ENCODE assay signal across 14 cellular contexts in the genomic region with DNA sequence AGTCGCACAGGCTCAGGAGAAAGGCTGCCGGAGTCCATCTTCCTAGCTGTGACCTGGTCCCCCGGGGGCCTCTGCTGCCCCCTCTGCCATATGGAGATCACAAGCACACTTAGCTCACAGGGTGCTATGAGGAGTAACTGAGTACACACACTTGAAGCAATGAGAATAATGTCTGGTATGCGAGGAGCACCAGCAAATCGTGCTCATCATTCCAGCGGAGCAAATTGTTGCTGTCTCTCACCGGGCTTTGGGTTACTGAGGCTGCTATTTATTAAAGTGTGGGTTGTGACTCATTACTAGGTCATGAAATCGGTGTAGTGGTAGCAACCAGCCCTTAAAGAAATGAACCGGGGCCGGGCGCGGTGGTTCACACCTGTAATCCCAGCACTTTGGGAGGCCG. TPM values are rescaled to one million over a fixed set of nuclear protein-coding genes. Genes with fewer than 3 reads are reported as not detected.
DNase-seq lines count a peak whose midpoint lies in the region; ATAC-seq, FAIRE-seq and TF ChIP-seq lines count a peak whose summit lies in the region.
"Had no signal": no experiment of that assay in that cellular context is flagged by ENCODE, and none has a peak within 500 bp of the region (broad histone marks: within the 10 kb centered on the region; RNA-seq: fewer than 3 reads in every experiment).

No MANE protein-coding gene starts in this region.

- no peak overlapping the region for H3K27ac ChIP-seq in osteoblast (ENCODE audit: low read depth, low read length)
- H3K27ac ChIP-seq in MM.1S (ENCODE audit: low read length) = no peak overlapping the region
- H3K27ac ChIP-seq: KMS-11, psoas muscle had no signal

- TF ChIP-seq CTCF in epithelial cell of esophagus (IDR thresholded peaks at IDR 0.05; ENCODE audit: insufficient read depth, low read depth, low read length, missing control alignments) = no peak
- no peak for TF ChIP-seq CTCF in osteoblast (IDR thresholded peaks at IDR 0.05; ENCODE audit: extremely low read depth, low read depth, low read length)
- TF ChIP-seq CTCF in MM.1S (IDR thresholded peaks at IDR 0.05; ENCODE audit: low read length) = no peak

- H3K9me2 ChIP-seq in MM.1S (replicated peaks; ENCODE audit: insufficient read depth, low read length) = no peaks in the 10 kb centered on the region

- H3K4me1 ChIP-seq in osteoblast (ENCODE audit: insufficient read depth, low read length) (peaks cover 5% of the 10 kb centered on the region), MM.1S (ENCODE audit: low read length) (no peaks in the 10 kb centered on the region)
- H3K4me1 ChIP-seq: HAP-1, psoas muscle had no signal

- H2AFZ ChIP-seq in osteoblast (ENCODE audit: low read length) = no peak overlapping the region
- no peak overlapping the region for H2AFZ ChIP-seq in MM.1S (ENCODE audit: low read length)

- H3K4me1 Mint-ChIP-seq in effector memory CD8-positive, alpha-beta T cell (ENCODE audit: low read depth in 2 of 2) = no peaks in the 10 kb centered on the region
- H3K4me1 Mint-ChIP-seq: activated naive CD8-positive, alpha-beta T cell treated with anti-CD3 and anti-CD28 coated beads, Interleukin-2, amount 10 ng/mL, durations not matched to agents 7 days and 5 days had no signal

- peak; percentile 96 for DNase-seq in ELR (ENCODE audit: low read depth)
- peak; percentile 97 for DNase-seq in RCC 7860 (ENCODE audit: low spot score)
- DNase-seq in epithelial cell of esophagus (ENCODE audit: low read depth) = peak; percentile 74
- peak; percentile 94 for DNase-seq in osteoblast (ENCODE audit: insufficient read length, low spot score, missing footprints)
- DNase-seq in CD1c-positive myeloid dendritic cell (ENCODE audit: extremely low spot score) = no peak
- DNase-seq in effector memory CD8-positive, alpha-beta T cell = no peak
- no peak for DNase-seq in SK-N-DZ (ENCODE audit: low spot score)
- no peak for DNase-seq in MM.1S
- DNase-seq: activated naive CD8-positive, alpha-beta T cell treated with anti-CD3 and anti-CD28 coated beads, Interleukin-2, amount 10 ng/mL, durations not matched to agents 7 days and 5 days; psoas muscle had no signal

- peak; percentile 92 for FAIRE-seq in RCC 7860 (lab: Jason Lieb, UNC)
- FAIRE-seq: D721Med, GM12891 had no signal

- peaks cover 2% of the 10 kb centered on the region for H4K20me1 ChIP-seq in osteoblast (ENCODE audit: insufficient read depth, low read length)
- H4K20me1 ChIP-seq in MM.1S (ENCODE audit: insufficient read depth, low read length) = no peaks in the 10 kb centered on the region

- no peaks in the 10 kb centered on the region for H3F3A ChIP-seq in MM.1S (ENCODE audit: insufficient read depth, low read length)

- H3K4me2 ChIP-seq in osteoblast (ENCODE audit: insufficient read depth, low read length) (peak overlapping the region; percentile 37), MM.1S (ENCODE audit: low read depth, low read length) (no peak overlapping the region)
- H3K4me2 ChIP-seq: KMS-11 had no signal

- no peak overlapping the region for H3K4me3 Mint-ChIP-seq in effector memory CD8-positive, alpha-beta T cell
- H3K4me3 Mint-ChIP-seq: activated naive CD8-positive, alpha-beta T cell treated with anti-CD3 and anti-CD28 coated beads, Interleukin-2, amount 10 ng/mL, durations not matched to agents 7 days and 5 days had no signal

- H3K79me2 ChIP-seq in osteoblast (ENCODE audit: insufficient read depth, low read length) = no peaks in the 10 kb centered on the region
- H3K79me2 ChIP-seq in MM.1S (ENCODE audit: low read length) = no peaks in the 10 kb centered on the region

- H3K27me3 Mint-ChIP-seq in effector memory CD8-positive, alpha-beta T cell = peaks cover 36 to 64% of the 10 kb centered on the region in 2 donors
- H3K27me3 Mint-ChIP-seq: activated naive CD8-positive, alpha-beta T cell treated with anti-CD3 and anti-CD28 coated beads, Interleukin-2, amount 10 ng/mL, durations not matched to agents 7 days and 5 days had no signal

- H3K4me3 ChIP-seq in epithelial cell of esophagus (ENCODE audit: low read length) = no peak overlapping the region
- no peak overlapping the region for H3K4me3 ChIP-seq in osteoblast (ENCODE audit: insufficient read depth, low read length)
- no peak overlapping the region for H3K4me3 ChIP-seq in MM.1S (ENCODE audit: low read length)
- H3K4me3 ChIP-seq: HAP-1, psoas muscle had no signal

- H3K9me3 ChIP-seq in osteoblast (ENCODE audit: low read depth, low read length) = no peaks in the 10 kb centered on the region
- no peaks in the 10 kb centered on the region for H3K9me3 ChIP-seq in MM.1S (replicated peaks; ENCODE audit: insufficient read depth, low read length)
- H3K9me3 ChIP-seq: HAP-1, psoas muscle had no signal

- H3K36me3 ChIP-seq in osteoblast (ENCODE audit: insufficient read depth, low read length) = no peaks in the 10 kb centered on the region
- H3K36me3 ChIP-seq in MM.1S (replicated peaks; ENCODE audit: insufficient read depth, low read length) = no peaks in the 10 kb centered on the region
- H3K36me3 ChIP-seq: HAP-1 had no signal

- H3K9ac ChIP-seq in MM.1S (ENCODE audit: low read length) = no peak overlapping the region
- H3K9ac ChIP-seq: KMS-11 had no signal

- H3K36me3 Mint-ChIP-seq in effector memory CD8-positive, alpha-beta T cell (ENCODE audit: insufficient read depth) = no peaks in the 10 kb centered on the region
- H3K36me3 Mint-ChIP-seq: activated naive CD8-positive, alpha-beta T cell treated with anti-CD3 and anti-CD28 coated beads, Interleukin-2, amount 10 ng/mL, durations not matched to agents 7 days and 5 days had no signal

- no peak overlapping the region for H3K27ac Mint-ChIP-seq in effector memory CD8-positive, alpha-beta T cell
- H3K27ac Mint-ChIP-seq: activated naive CD8-positive, alpha-beta T cell treated with anti-CD3 and anti-CD28 coated beads, Interleukin-2, amount 10 ng/mL, durations not matched to agents 7 days and 5 days had no signal

- H3K9me3 Mint-ChIP-seq in effector memory CD8-positive, alpha-beta T cell = no peaks in the 10 kb centered on the region
- H3K9me3 Mint-ChIP-seq: activated naive CD8-positive, alpha-beta T cell treated with anti-CD3 and anti-CD28 coated beads, Interleukin-2, amount 10 ng/mL, durations not matched to agents 7 days and 5 days had no signal

- ATAC-seq in effector memory CD8-positive, alpha-beta T cell (replicated peaks) = no peak
- ATAC-seq: psoas muscle had no signal

- peaks cover 31% of the 10 kb centered on the region for H3K27me3 ChIP-seq in osteoblast (ENCODE audit: insufficient read depth, low read length)
- H3K27me3 ChIP-seq in MM.1S (replicated peaks; ENCODE audit: insufficient read depth, low read length) = peaks cover 86% of the 10 kb centered on the region

RNA-seq across cellular contexts. Expression of a gene that starts 48.1 kb away (rescaled TPM):
- total RNA-seq in osteoblast = 393 and 412 TPM in 2 replicates
- 449 and 520 TPM in 2 replicates for polyA plus RNA-seq in SK-N-DZ (2014; cell fraction: cytosol; rRNA removed)
- polyA plus RNA-seq in SK-N-DZ (2014; cell fraction: nucleus; rRNA removed) = 283 and 285 TPM in 2 replicates

Comparison
In these comparisons a context has a peak if more than half of its experiments do, and no peak if none do; other contexts are left out.
1. DNase-seq: peak in ELR (single experiment), RCC 7860 (single experiment), epithelial cell of esophagus (single experiment) and osteoblast (single experiment); none in CD1c-positive myeloid dendritic cell (single experiment), effector memory CD8-positive, alpha-beta T cell (0 of 3), SK-N-DZ (single experiment) and MM.1S (single experiment).